Comparison of ENCODE assay signal across 20 cellular contexts in the genomic region with DNA sequence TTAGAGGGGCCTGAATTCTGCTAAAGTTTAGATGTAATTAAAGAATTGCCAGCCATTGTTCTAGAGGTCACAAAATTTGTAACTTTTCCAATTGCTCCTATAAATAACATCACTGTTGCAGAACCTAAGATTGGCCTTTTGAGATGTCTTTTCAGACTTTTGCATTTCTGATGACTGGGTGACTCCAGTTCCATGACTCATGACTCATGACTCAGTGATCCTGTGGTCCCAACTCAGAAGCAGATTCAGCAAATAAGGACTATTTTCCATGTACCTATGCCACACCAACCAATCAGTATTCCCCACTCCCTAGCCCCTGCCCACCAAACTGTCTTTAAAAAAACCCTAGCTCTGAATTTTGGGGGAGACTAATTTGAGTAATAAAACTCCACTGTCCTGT.
DNase-seq lines count a peak whose midpoint lies in the region; ATAC-seq, FAIRE-seq and TF ChIP-seq lines count a peak whose summit lies in the region.
"Had no signal": no experiment of that assay in that cellular context is flagged by ENCODE, and none has a peak within 500 bp of the region (broad histone marks: within the 10 kb centered on the region; RNA-seq: fewer than 3 reads in every experiment).

No MANE protein-coding gene starts in this region.

- FAIRE-seq in bronchial epithelial cell (lab: Jason Lieb, UNC): no peak
- FAIRE-seq: GM19239, HTR-8/SVneo had no signal

- POLR2A ChIA-PET in PC-3 (lab: Charles Lee; ENCODE audit: unreplicated experiment): no interaction called here
- POLR2A ChIA-PET in activated CD8-positive, alpha-beta T cell treated with anti-CD3 and anti-CD28 coated beads, Interleukin-2, amount 10 ng/mL, durations not matched to agents 7 days and 5 days (lab: Charles Lee): no interaction called here
- POLR2A ChIA-PET in naive thymus-derived CD8-positive, alpha-beta T cell (lab: Charles Lee): no interaction called here

- ATAC-seq in PC-3: no peak
- ATAC-seq in activated CD8-positive, alpha-beta T cell treated with anti-CD3 and anti-CD28 coated beads, Interleukin-2, amount 10 ng/mL, durations not matched to agents 7 days and 5 days: no peak
- ATAC-seq in naive thymus-derived CD8-positive, alpha-beta T cell: no peak
- no peak for ATAC-seq in HG03135 (IDR thresholded peaks at IDR 0.05; ENCODE audit: unreplicated experiment)

- H3K9me2 ChIP-seq in PC-3 (replicated peaks; ENCODE audit: low read length): no peaks in the 10 kb centered on the region

- no peak overlapping the region for H3K4me2 ChIP-seq in PC-3 (ENCODE audit: low read length)
- no peak overlapping the region for H3K4me2 ChIP-seq in osteoblast (ENCODE audit: insufficient read depth, low read length)
- H3K4me2 ChIP-seq: PC-9 had no signal

- H3K27ac Mint-ChIP-seq in activated CD8-positive, alpha-beta T cell treated with anti-CD3 and anti-CD28 coated beads, Interleukin-2, amount 10 ng/mL, durations not matched to agents 7 days and 5 days: no peak overlapping the region
- H3K27ac Mint-ChIP-seq in naive thymus-derived CD8-positive, alpha-beta T cell: no peak overlapping the region
- H3K27ac Mint-ChIP-seq: CD4-positive, alpha-beta T cell; H9 had no signal

- H3K79me2 ChIP-seq in PC-3 (ENCODE audit: low read length) (no peaks in the 10 kb centered on the region), osteoblast (ENCODE audit: insufficient read depth, low read length) (no peaks in the 10 kb centered on the region)

- H3K9me3 Mint-ChIP-seq in activated CD8-positive, alpha-beta T cell treated with anti-CD3 and anti-CD28 coated beads, Interleukin-2, amount 10 ng/mL, durations not matched to agents 7 days and 5 days (ENCODE audit: insufficient read depth): peaks cover 14% of the 10 kb centered on the region
- peaks cover 0 to 34% (median 8%) of the 10 kb centered on the region in 9 donors for H3K9me3 Mint-ChIP-seq in naive thymus-derived CD8-positive, alpha-beta T cell
- H3K9me3 Mint-ChIP-seq: H9 had no signal

- intact Hi-C loops in PC-3 (cut with micrococcal nuclease): no loop called here

- peak; percentile 0 for DNase-seq in ELR (ENCODE audit: low read depth)
- peak; percentile 3 for DNase-seq in PC-3
- DNase-seq in bronchial epithelial cell (ENCODE audit: low read depth): peak; percentile 4
- DNase-seq in osteoblast (ENCODE audit: insufficient read length, low spot score, missing footprints): peak; percentile 18
- no peak for DNase-seq in NCI-H1436 (lab: John Stamatoyannopoulos, UW)
- no peak for DNase-seq in activated CD8-positive, alpha-beta T cell treated with anti-CD3 and anti-CD28 coated beads, Interleukin-2, amount 10 ng/mL, durations not matched to agents 7 days and 5 days
- no peak for DNase-seq in naive thymus-derived CD8-positive, alpha-beta T cell
- DNase-seq: BE2C; Calu3; CD4-positive, alpha-beta T cell; H9; NCI-H1436 treated with DMSO at 0.1 percent for 48 hours; NCI-H2029 treated with DMSO at 0.1 percent for 48 hours; NCI-H510A; NCI-H774; PC-9 had no signal

- no peaks in the 10 kb centered on the region for H3F3A ChIP-seq in PC-3 (ENCODE audit: low read length, unreplicated experiment)

- TF ChIP-seq CTCF in PC-3 (conservative IDR thresholded peaks at IDR 0.05; ENCODE audit: low read depth, low read length) (no peak), bronchial epithelial cell (IDR thresholded peaks at IDR 0.05; ENCODE audit: insufficient read depth, low read length, severe bottlenecking) (no peak), osteoblast (IDR thresholded peaks at IDR 0.05; ENCODE audit: extremely low read depth, low read depth, low read length) (no peak)

- H4K20me1 ChIP-seq in PC-3 (ENCODE audit: low read length) (no peaks in the 10 kb centered on the region), osteoblast (ENCODE audit: insufficient read depth, low read length) (no peaks in the 10 kb centered on the region)

- CTCF ChIA-PET in PC-3 (lab: Charles Lee): no interaction called here
- CTCF ChIA-PET in activated CD8-positive, alpha-beta T cell treated with anti-CD3 and anti-CD28 coated beads, Interleukin-2, amount 10 ng/mL, durations not matched to agents 7 days and 5 days (lab: Charles Lee): no interaction called here

- H3K9me3 ChIP-seq in PC-3 (ENCODE audit: low read length): no peaks in the 10 kb centered on the region
- H3K9me3 ChIP-seq in osteoblast (ENCODE audit: low read depth, low read length): no peaks in the 10 kb centered on the region
- H3K9me3 ChIP-seq: BE2C had no signal

- no peaks in the 10 kb centered on the region for H3K27me3 ChIP-seq in PC-3 (ENCODE audit: low read length)
- no peaks in the 10 kb centered on the region for H3K27me3 ChIP-seq in bronchial epithelial cell (ENCODE audit: control insufficient read depth, insufficient read depth, low read length)
- no peaks in the 10 kb centered on the region for H3K27me3 ChIP-seq in osteoblast (ENCODE audit: insufficient read depth, low read length)
- H3K27me3 ChIP-seq: BE2C had no signal

- H3K36me3 Mint-ChIP-seq in activated CD8-positive, alpha-beta T cell treated with anti-CD3 and anti-CD28 coated beads, Interleukin-2, amount 10 ng/mL, durations not matched to agents 7 days and 5 days (ENCODE audit: low read depth): no peaks in the 10 kb centered on the region
- peaks cover 0 to 9% (median 0%) of the 10 kb centered on the region in 3 donors for H3K36me3 Mint-ChIP-seq in naive thymus-derived CD8-positive, alpha-beta T cell

- no peak overlapping the region for H3K4me3 Mint-ChIP-seq in activated CD8-positive, alpha-beta T cell treated with anti-CD3 and anti-CD28 coated beads, Interleukin-2, amount 10 ng/mL, durations not matched to agents 7 days and 5 days
- H3K4me3 Mint-ChIP-seq in naive thymus-derived CD8-positive, alpha-beta T cell: no peak overlapping the region
- H3K4me3 Mint-ChIP-seq: CD4-positive, alpha-beta T cell; H9 had no signal

- H3K36me3 ChIP-seq in PC-3 (ENCODE audit: low read depth, low read length): no peaks in the 10 kb centered on the region
- no peaks in the 10 kb centered on the region for H3K36me3 ChIP-seq in bronchial epithelial cell (ENCODE audit: control insufficient read depth, insufficient read depth, low read length)
- H3K36me3 ChIP-seq in osteoblast (ENCODE audit: insufficient read depth, low read length): no peaks in the 10 kb centered on the region
- H3K36me3 ChIP-seq: BE2C had no signal

- H3K4me3 ChIP-seq in PC-3 (ENCODE audit: low read length): no peak overlapping the region
- H3K4me3 ChIP-seq in bronchial epithelial cell (ENCODE audit: low read depth, low read length): no peak overlapping the region
- no peak overlapping the region for H3K4me3 ChIP-seq in osteoblast (ENCODE audit: insufficient read depth, low read length)
- H3K4me3 ChIP-seq: PC-9, SK-N-MC had no signal

- no peak overlapping the region for H3K9ac ChIP-seq in PC-3 (ENCODE audit: low read length)

- H3K27ac ChIP-seq in PC-3 (ENCODE audit: low read length) (no peak overlapping the region), osteoblast (ENCODE audit: low read depth, low read length) (no peak overlapping the region)
- H3K27ac ChIP-seq: PC-9, SK-N-MC had no signal

- H3K4me1 Mint-ChIP-seq in activated CD8-positive, alpha-beta T cell treated with anti-CD3 and anti-CD28 coated beads, Interleukin-2, amount 10 ng/mL, durations not matched to agents 7 days and 5 days (ENCODE audit: low read depth): no peaks in the 10 kb centered on the region
- no peaks in the 10 kb centered on the region for H3K4me1 Mint-ChIP-seq in naive thymus-derived CD8-positive, alpha-beta T cell

- H3K27me3 Mint-ChIP-seq in activated CD8-positive, alpha-beta T cell treated with anti-CD3 and anti-CD28 coated beads, Interleukin-2, amount 10 ng/mL, durations not matched to agents 7 days and 5 days (ENCODE audit: low read depth): no peaks in the 10 kb centered on the region
- H3K27me3 Mint-ChIP-seq in naive thymus-derived CD8-positive, alpha-beta T cell: no peaks in the 10 kb centered on the region
- H3K27me3 Mint-ChIP-seq: CD4-positive, alpha-beta T cell had no signal

- no TSS peak for BruUV-seq in PC-3 (replicated peaks; lab: Mats Ljungman, UMichigan)

- H2AFZ ChIP-seq in PC-3 (ENCODE audit: low read length): no peak overlapping the region
- no peak overlapping the region for H2AFZ ChIP-seq in osteoblast (ENCODE audit: low read length)
- H2AFZ ChIP-seq: PC-9 had no signal

- no peaks in the 10 kb centered on the region for H3K4me1 ChIP-seq in PC-3 (ENCODE audit: insufficient read depth, low read length)
- H3K4me1 ChIP-seq in osteoblast (ENCODE audit: insufficient read depth, low read length): no peaks in the 10 kb centered on the region
- H3K4me1 ChIP-seq: BE2C had no signal

Comparison
In these comparisons a context has a peak if more than half of its experiments do, and no peak if none do; other contexts are left out.
1. DNase-seq: peak in ELR (single experiment), PC-3 (single experiment), bronchial epithelial cell (single experiment) and osteoblast (single experiment); none in NCI-H1436 (single experiment), activated CD8-positive, alpha-beta T cell treated with anti-CD3 and anti-CD28 coated beads, Interleukin-2, amount 10 ng/mL, durations not matched to agents 7 days and 5 days (single experiment) and naive thymus-derived CD8-positive, alpha-beta T cell (0 of 10).